ENCODE assay signal across 8 cellular contexts in the genomic region with DNA sequence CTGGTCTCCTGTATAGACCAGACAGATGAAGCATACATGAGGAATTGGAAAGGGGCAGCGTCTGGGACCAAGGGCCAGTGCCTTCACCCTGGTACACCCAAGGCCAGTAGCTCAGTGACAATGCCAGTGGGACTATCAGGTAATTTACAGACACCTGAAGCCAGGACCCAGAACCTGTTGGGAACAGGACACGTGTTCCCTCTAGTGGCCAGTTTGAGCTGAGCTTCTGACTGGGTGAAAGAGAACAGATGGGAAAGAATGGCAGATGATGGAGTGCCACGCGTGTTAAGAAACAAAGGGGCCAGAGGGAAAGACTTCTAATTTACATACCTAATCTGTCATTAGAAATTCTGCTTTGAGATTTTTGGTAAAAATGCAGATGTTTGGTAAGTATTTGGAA. TPM values are rescaled to one million over a fixed set of nuclear protein-coding genes. Genes with fewer than 3 reads are reported as not detected.
DNase-seq lines count a peak whose midpoint lies in the region; ATAC-seq and TF ChIP-seq lines count a peak whose summit lies in the region.

No MANE protein-coding gene starts in this region.

- DNase-seq in CD4-positive, alpha-beta T cell: peak; percentile 28 to 56 (median 48)
- DNase-seq in LoVo (ENCODE audit: low spot score) (peak; percentile 59), iPS DF 19.7 (ENCODE audit: low read depth, low spot score) (peak; percentile 67), NCI-H1436 treated with DMSO at 0.1 percent for 48 hours (lab: John Stamatoyannopoulos, UW) (no peak), NCI-H146 (lab: John Stamatoyannopoulos, UW) (no peak)
- peak; percentile 57 for DNase-seq in activated T-helper 2 cell treated with anti-CD3 and anti-CD28 coated beads, Interferon-gamma antibody, Interleukin-2, Interleukin-4, amounts not matched to agents 10 μg/mL and 5 μg/mL and 100 μg/mL, durations not matched to agents 14 hours and 24 hours and 36 hours (ENCODE audit: low spot score)
- peak; percentile 36 to 50 for DNase-seq in stimulated activated CD4-positive, alpha-beta T cell treated with anti-CD3 and anti-CD28 coated beads, Interleukin-4, amount 100 ng/mL, for 4 hours

- peaks cover under 1% of the 10 kb centered on the region for H3K36me3 Mint-ChIP-seq in CD4-positive, alpha-beta T cell (ENCODE audit: low read depth)
- peaks cover 19% of the 10 kb centered on the region for H3K36me3 Mint-ChIP-seq in activated T-helper 2 cell treated with anti-CD3 and anti-CD28 coated beads, Interferon-gamma antibody, Interleukin-2, Interleukin-4, amounts not matched to agents 10 μg/mL and 5 μg/mL and 100 μg/mL, durations not matched to agents 14 hours and 24 hours and 36 hours (ENCODE audit: low read depth)

- CTCF ChIA-PET in CD4-positive, alpha-beta T cell (lab: Charles Lee): interaction anchor here (0.5 to 1.8 kb wide), 11 partner anchors 14 to 252 kb away, joined by 3 to 12 read pairs (median 4); a partner anchor contains a TSS

- intact Hi-C loops in CD4-positive, alpha-beta T cell (cut with DNase I, micrococcal nuclease): loop anchor here (2.0 to 5.0 kb wide), 5 partner anchors 85 to 276 kb away; no protein-coding TSS in a partner anchor
- intact Hi-C loops in activated T-helper 2 cell treated with anti-CD3 and anti-CD28 coated beads, Interferon-gamma antibody, Interleukin-2, Interleukin-4, amounts not matched to agents 10 μg/mL and 5 μg/mL and 100 μg/mL, durations not matched to agents 14 hours and 24 hours and 36 hours (cut with micrococcal nuclease): loop anchor here (1.0 to 5.0 kb wide), 3 partner anchors 86 to 186 kb away; a partner anchor contains a TSS

- no peaks in the 10 kb centered on the region for H3K9me3 ChIP-seq in CD4-positive, alpha-beta T cell (ENCODE audit: control insufficient read depth, low read length)

- TF ChIP-seq CTCF in CD4-positive, alpha-beta T cell (IDR thresholded peaks at IDR 0.05): peak; percentile 82

- no peak overlapping the region for H3K27ac ChIP-seq in CD4-positive, alpha-beta T cell (ENCODE audit: low read depth, low read length)

- H3K4me1 Mint-ChIP-seq in CD4-positive, alpha-beta T cell (ENCODE audit: low read depth): peaks cover 15% of the 10 kb centered on the region
- H3K4me1 Mint-ChIP-seq in activated T-helper 2 cell treated with anti-CD3 and anti-CD28 coated beads, Interferon-gamma antibody, Interleukin-2, Interleukin-4, amounts not matched to agents 10 μg/mL and 5 μg/mL and 100 μg/mL, durations not matched to agents 14 hours and 24 hours and 36 hours (ENCODE audit: low read depth): peaks cover 20% of the 10 kb centered on the region

- peak overlapping the region; percentile 26 for H3K4me3 Mint-ChIP-seq in CD4-positive, alpha-beta T cell
- no peak overlapping the region for H3K4me3 Mint-ChIP-seq in activated T-helper 2 cell treated with anti-CD3 and anti-CD28 coated beads, Interferon-gamma antibody, Interleukin-2, Interleukin-4, amounts not matched to agents 10 μg/mL and 5 μg/mL and 100 μg/mL, durations not matched to agents 14 hours and 24 hours and 36 hours (ENCODE audit: low read depth)

- H3K27ac Mint-ChIP-seq in CD4-positive, alpha-beta T cell: no peak overlapping the region
- peak overlapping the region; percentile 34 for H3K27ac Mint-ChIP-seq in activated T-helper 2 cell treated with anti-CD3 and anti-CD28 coated beads, Interferon-gamma antibody, Interleukin-2, Interleukin-4, amounts not matched to agents 10 μg/mL and 5 μg/mL and 100 μg/mL, durations not matched to agents 14 hours and 24 hours and 36 hours

- no peaks in the 10 kb centered on the region for H3K27me3 Mint-ChIP-seq in CD4-positive, alpha-beta T cell
- H3K27me3 Mint-ChIP-seq in activated T-helper 2 cell treated with anti-CD3 and anti-CD28 coated beads, Interferon-gamma antibody, Interleukin-2, Interleukin-4, amounts not matched to agents 10 μg/mL and 5 μg/mL and 100 μg/mL, durations not matched to agents 14 hours and 24 hours and 36 hours (ENCODE audit: low read depth): no peaks in the 10 kb centered on the region

- H3K9me3 Mint-ChIP-seq in CD4-positive, alpha-beta T cell: no peaks in the 10 kb centered on the region
- peaks cover 1% of the 10 kb centered on the region for H3K9me3 Mint-ChIP-seq in activated T-helper 2 cell treated with anti-CD3 and anti-CD28 coated beads, Interferon-gamma antibody, Interleukin-2, Interleukin-4, amounts not matched to agents 10 μg/mL and 5 μg/mL and 100 μg/mL, durations not matched to agents 14 hours and 24 hours and 36 hours

- POLR2A ChIA-PET in CD4-positive, alpha-beta T cell (lab: Charles Lee): interaction anchor here (1.1 kb wide), 1 partner anchor 29 kb away, joined by 3 read pairs; no protein-coding TSS in a partner anchor

- ATAC-seq in CD4-positive, alpha-beta T cell (ENCODE audit: poor library complexity): peak; percentile 85
- ATAC-seq in GM21529 (IDR thresholded peaks at IDR 0.05; ENCODE audit: unreplicated experiment): peak; percentile 77

- H3K27me3 ChIP-seq in CD4-positive, alpha-beta T cell (ENCODE audit: control insufficient read depth, insufficient read depth, low read length): no peaks in the 10 kb centered on the region

RNA-seq across cellular contexts. Expression of a gene that starts 5.1 kb away (rescaled TPM):
- 10 to 100 TPM; 43.2 to 44.7 TPM for total RNA-seq in CD4-positive, alpha-beta T cell
- 35.5 and 37.5 TPM in 2 replicates for total RNA-seq in activated T-helper 2 cell treated with anti-CD3 and anti-CD28 coated beads, Interferon-gamma antibody, Interleukin-2, Interleukin-4, amounts not matched to agents 10 μg/mL and 5 μg/mL and 100 μg/mL, durations not matched to agents 14 hours and 24 hours and 36 hours

RNA-seq across cellular contexts. Expression of a gene that starts 28.4 kb away (rescaled TPM):
- 1,000 to 10,000 TPM; 1,930 to 1,974 TPM for total RNA-seq in CD4-positive, alpha-beta T cell
- 2,053 and 2,074 TPM in 2 replicates for total RNA-seq in activated T-helper 2 cell treated with anti-CD3 and anti-CD28 coated beads, Interferon-gamma antibody, Interleukin-2, Interleukin-4, amounts not matched to agents 10 μg/mL and 5 μg/mL and 100 μg/mL, durations not matched to agents 14 hours and 24 hours and 36 hours

RNA-seq across cellular contexts. Expression of a gene that starts 48.6 kb away (rescaled TPM):
- total RNA-seq in CD4-positive, alpha-beta T cell: 1 to 10 TPM; 1.3 to 2.1 TPM
- 11.3 and 12.2 TPM in 2 replicates for total RNA-seq in activated T-helper 2 cell treated with anti-CD3 and anti-CD28 coated beads, Interferon-gamma antibody, Interleukin-2, Interleukin-4, amounts not matched to agents 10 μg/mL and 5 μg/mL and 100 μg/mL, durations not matched to agents 14 hours and 24 hours and 36 hours

Comparison
In these comparisons a context has a peak if more than half of its experiments do, and no peak if none do; other contexts are left out.
1. DNase-seq: peak in CD4-positive, alpha-beta T cell (10 of 10), LoVo (single experiment), activated T-helper 2 cell treated with anti-CD3 and anti-CD28 coated beads, Interferon-gamma antibody, Interleukin-2, Interleukin-4, amounts not matched to agents 10 μg/mL and 5 μg/mL and 100 μg/mL, durations not matched to agents 14 hours and 24 hours and 36 hours (single experiment), iPS DF 19.7 (single experiment) and stimulated activated CD4-positive, alpha-beta T cell treated with anti-CD3 and anti-CD28 coated beads, Interleukin-4, amount 100 ng/mL, for 4 hours (2 of 2); none in NCI-H1436 treated with DMSO at 0.1 percent for 48 hours (single experiment) and NCI-H146 (single experiment).